In genomic region chr2:3739313-3739712, GRCh38 we compare ENCODE assay signal across 1 cellular context.
TF ChIP-seq lines count a peak whose summit lies in the region.

No MANE protein-coding gene starts in this region.

TF ChIP-seq in K562, 482 proteins besides CTCF, POLR2A, EP300 and RAD21:
- TF ChIP-seq ATF7 (IDR thresholded peaks at IDR 0.05): no peak
